Comparison of ENCODE assay signal across 8 cellular contexts in the genomic region with DNA sequence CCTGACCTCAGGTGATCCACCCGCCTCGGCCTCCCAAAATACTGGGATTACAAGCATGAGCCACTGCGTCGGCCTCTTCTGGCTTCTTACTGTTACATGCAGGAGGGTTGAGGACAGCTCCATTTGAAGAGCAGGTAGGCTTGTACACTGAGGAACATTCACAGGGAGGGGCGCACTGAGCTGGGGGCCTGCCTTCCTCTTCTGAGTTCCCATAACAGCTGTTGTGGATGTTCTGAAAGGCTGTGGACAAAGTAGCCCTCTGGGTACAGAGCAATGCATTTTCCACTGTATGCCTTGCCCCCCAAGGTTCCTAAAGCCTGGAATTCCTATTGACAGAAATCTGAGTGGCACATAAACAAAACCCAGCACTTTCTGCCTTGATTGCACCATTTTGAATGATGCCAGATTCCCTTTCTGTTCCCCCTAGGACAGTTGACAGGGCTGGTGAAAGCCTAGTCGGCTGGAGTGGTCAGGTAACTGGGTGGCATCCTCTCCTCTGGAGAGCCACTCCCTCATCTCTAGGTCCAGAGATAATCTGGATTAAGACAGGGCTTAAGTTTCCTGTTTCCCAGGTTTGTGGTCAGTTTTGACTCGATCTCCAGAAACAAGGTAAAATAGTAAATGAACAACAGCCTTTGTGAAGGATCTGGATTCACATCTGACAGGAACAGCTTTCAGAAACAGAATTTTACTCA. TPM values are rescaled to one million over a fixed set of nuclear protein-coding genes. Genes with fewer than 3 reads are reported as not detected.
A peak's percentile ranks its signal among the peaks of the same experiment; 100 is the strongest.
DNase-seq lines count a peak whose midpoint lies in the region; ATAC-seq, FAIRE-seq and TF ChIP-seq lines count a peak whose summit lies in the region.

No MANE protein-coding gene starts in this region.

- H3K9me3 ChIP-seq in HepG2 (ENCODE audit: low read length) (no peaks in the 10 kb centered on the region), right lobe of liver (no peaks in the 10 kb centered on the region)

- in situ Hi-C loops in HepG2 (cut with HindIII; ENCODE audit: extremely low pct_ligation_motif_present, low pct_unique_long_range_greater_than_20kb) = loop anchor here (10.0 kb wide), 1 partner anchor 269 kb away; no protein-coding TSS in a partner anchor

- H3K79me2 ChIP-seq in HepG2 (ENCODE audit: insufficient read depth, low read length) = no peaks in the 10 kb centered on the region

- no peak for TF ChIP-seq EP300 in HepG2 (IDR thresholded peaks at IDR 0.05; ENCODE audit: low read depth in 2 of 2, low read length in 2 of 2)
- no peak for TF ChIP-seq EP300 in HepG2 (CRISPR knock-in tag; IDR thresholded peaks at IDR 0.05; ENCODE audit: borderline replicate concordance)

- H3K4me1 Mint-ChIP-seq in activated naive CD8-positive, alpha-beta T cell treated with anti-CD3 and anti-CD28 coated beads, Interleukin-2, amount 50 U/mL, for 24 hours = peaks cover 35% of the 10 kb centered on the region
- H3K4me1 Mint-ChIP-seq in mesothelial cell of epicardium = peaks cover 23% of the 10 kb centered on the region

- H3K4me2 ChIP-seq in HepG2 (ENCODE audit: low read depth, low read length) = peak overlapping the region; percentile 71; the same call in 1 of the 2 replicates

- TF ChIP-seq CTCF in HepG2 (CRISPR knock-in tag; IDR thresholded peaks at IDR 0.05) (no peak), right lobe of liver (IDR thresholded peaks at IDR 0.05) (no peak), mesothelial cell of epicardium (IDR thresholded peaks at IDR 0.05; ENCODE audit: unreplicated experiment) (no peak)

- H3K27me3 Mint-ChIP-seq in activated naive CD8-positive, alpha-beta T cell treated with anti-CD3 and anti-CD28 coated beads, Interleukin-2, amount 50 U/mL, for 24 hours = no peaks in the 10 kb centered on the region
- no peaks in the 10 kb centered on the region for H3K27me3 Mint-ChIP-seq in mesothelial cell of epicardium (ENCODE audit: low read depth)

- H3K4me1 ChIP-seq in HepG2 (ENCODE audit: insufficient read depth, low read length) = peaks cover 43% of the 10 kb centered on the region
- H3K4me1 ChIP-seq in right lobe of liver = peaks cover 0 to 16% (median 0%) of the 10 kb centered on the region in 4 donors

- POLR2A ChIA-PET in HepG2 (lab: Yijun Ruan, JAX) = interaction anchor here (1.3 to 2.2 kb wide), 2 partner anchors 11 to 41 kb away, joined by 4 to 13 read pairs; a partner anchor contains a TSS

- DNase-seq in HepG2 (ENCODE audit: low spot score) (no peak), right lobe of liver (no peak), mesothelial cell of epicardium (ENCODE audit: low spot score in 2 of 2, unreplicated experiment in 2 of 2) (peak in 1 of 2 experiments; percentile 31), NCI-H510A (lab: John Stamatoyannopoulos, UW) (no peak)
- DNase-seq in activated naive CD8-positive, alpha-beta T cell treated with anti-CD3 and anti-CD28 coated beads, Interleukin-2, amount 50 U/mL, for 24 hours = no peak

- peaks cover 6 to 23% of the 10 kb centered on the region in 2 experiments; a peak in 4 of 5 replicates for H3K36me3 ChIP-seq in HepG2 (replicated peaks in 1 of 2; ENCODE audit: control insufficient read depth in 1 of 2, insufficient read depth in 2 of 2, low read length in 2 of 2)
- peaks cover 0 to 24% (median 13%) of the 10 kb centered on the region in 4 donors for H3K36me3 ChIP-seq in right lobe of liver

- H3K27me3 ChIP-seq in HepG2 (ENCODE audit: control insufficient read depth in 1 of 2, insufficient read depth in 2 of 2, low read length in 2 of 2) (no peaks in the 10 kb centered on the region), right lobe of liver (no peaks in the 10 kb centered on the region)

- H3K36me3 Mint-ChIP-seq in activated naive CD8-positive, alpha-beta T cell treated with anti-CD3 and anti-CD28 coated beads, Interleukin-2, amount 50 U/mL, for 24 hours (ENCODE audit: low read depth) = peaks cover 36% of the 10 kb centered on the region
- peaks cover 13% of the 10 kb centered on the region for H3K36me3 Mint-ChIP-seq in mesothelial cell of epicardium

- BruUV-seq in HepG2 (replicated peaks; lab: Mats Ljungman, UMichigan) = TSS peak; percentile 89

- CTCF ChIA-PET in HepG2 (lab: Yijun Ruan, JAX; ENCODE audit: low intra/inter-chr PET ratio, low total read pairs) = no interaction called here

- H3K9me3 Mint-ChIP-seq in activated naive CD8-positive, alpha-beta T cell treated with anti-CD3 and anti-CD28 coated beads, Interleukin-2, amount 50 U/mL, for 24 hours = no peaks in the 10 kb centered on the region
- no peaks in the 10 kb centered on the region for H3K9me3 Mint-ChIP-seq in mesothelial cell of epicardium

- ATAC-seq in HepG2 = no peak
- no peak for ATAC-seq in right lobe of liver
- ATAC-seq in activated naive CD8-positive, alpha-beta T cell treated with anti-CD3 and anti-CD28 coated beads, Interleukin-2, amount 50 U/mL, for 24 hours = no peak
- no peak for ATAC-seq in GM18907 (IDR thresholded peaks at IDR 0.05; ENCODE audit: unreplicated experiment)
- ATAC-seq in GM19023 (IDR thresholded peaks at IDR 0.05; ENCODE audit: unreplicated experiment) = no peak
- ATAC-seq in HG02981 (IDR thresholded peaks at IDR 0.05; ENCODE audit: unreplicated experiment) = no peak

- WGBS in HepG2 (ENCODE audit: low lambda C conversion rate) = 82% methylated on average over 7 of the region's 7 CpGs
- WGBS in right lobe of liver (ENCODE audit: insufficient coverage, low coverage, low lambda C conversion rate, missing lambda C conversion rate) = 92% methylated on average over 5 of the region's 7 CpGs

- no peaks in the 10 kb centered on the region for H4K20me1 ChIP-seq in HepG2 (ENCODE audit: insufficient read depth, low read length)

- TF ChIP-seq POLR2A in HepG2 (IDR thresholded peaks at IDR 0.05; ENCODE audit: insufficient read depth in 1 of 2, low read depth in 2 of 2, low read length in 2 of 2) (no peak), right lobe of liver (IDR thresholded peaks at IDR 0.05) (no peak)

- FAIRE-seq in HepG2 (lab: Jason Lieb, UNC) = no peak

- intact Hi-C loops in HepG2 (cut with micrococcal nuclease; ENCODE audit: unreplicated experiment) (no loop called here), right lobe of liver (cut with DNase I) (no loop called here)

- H3K4me3 ChIP-seq in HepG2 (replicated peaks in 1 of 3; ENCODE audit: insufficient read depth in 1 of 3, low read depth in 2 of 3, low read length in 3 of 3) = no peak overlapping the region
- no peak overlapping the region for H3K4me3 ChIP-seq in right lobe of liver

- H2AFZ ChIP-seq in HepG2 (ENCODE audit: low read length) = no peak overlapping the region

- H3K9ac ChIP-seq in HepG2 (ENCODE audit: insufficient read depth, low read depth, low read length) = no peak overlapping the region

- peak overlapping the region; percentile 61 for H3K4me3 Mint-ChIP-seq in activated naive CD8-positive, alpha-beta T cell treated with anti-CD3 and anti-CD28 coated beads, Interleukin-2, amount 50 U/mL, for 24 hours
- H3K4me3 Mint-ChIP-seq in mesothelial cell of epicardium = peak overlapping the region; percentile 61

- TF ChIP-seq RAD21 in HepG2 (CRISPR knock-in tag; IDR thresholded peaks at IDR 0.05) = no peak

- H3K27ac Mint-ChIP-seq in activated naive CD8-positive, alpha-beta T cell treated with anti-CD3 and anti-CD28 coated beads, Interleukin-2, amount 50 U/mL, for 24 hours = peak overlapping the region; percentile 41
- H3K27ac Mint-ChIP-seq in mesothelial cell of epicardium = peak overlapping the region; percentile 41

- peak overlapping the region; percentile 51 for H3K27ac ChIP-seq in HepG2 (ENCODE audit: extremely low read length, insufficient read depth, low read length)
- no peak overlapping the region for H3K27ac ChIP-seq in right lobe of liver

RNA-seq across cellular contexts. Expression of a gene that starts 1.4 kb away (rescaled TPM):
- total RNA-seq in HepG2 (2016; rRNA removed; fragmentation: Illumina TruSeq; extraction: Trizol) (2.5 and 3.9 TPM in 2 replicates), right lobe of liver (under 1 TPM; 0.37 to 0.90 (median 0.48) TPM), mesothelial cell of epicardium (4.5 to 4.8 TPM (median 4.6 TPM) in 3 replicates)
- 0.71 TPM in 2 replicates for total RNA-seq in HepG2 (2016; cell fraction: cytosol; rRNA removed; fragmentation: Illumina TruSeq; extraction: Trizol; ENCODE audit: low read depth)
- 2.2 and 3.5 TPM in 2 replicates for total RNA-seq in HepG2 (2016; cell fraction: insoluble cytoplasmic fraction; rRNA removed; fragmentation: Illumina TruSeq; extraction: Trizol)
- total RNA-seq in HepG2 (2016; cell fraction: membrane; rRNA removed; fragmentation: Illumina TruSeq; extraction: Trizol) = 2.5 and 3.2 TPM in 2 replicates
- total RNA-seq in HepG2 (2016; cell fraction: nucleus; rRNA removed; fragmentation: Illumina TruSeq; extraction: Trizol) = 4.4 and 5.2 TPM in 2 replicates
- polyA plus RNA-seq in HepG2 (2011; rRNA removed) = 1.1 and 1.4 TPM in 2 replicates
- 1.0 and 1.1 TPM in 2 replicates for polyA plus RNA-seq in HepG2 (2011; cell fraction: cytosol; rRNA removed)
- polyA plus RNA-seq in HepG2 (2011; cell fraction: nucleus; rRNA removed) = 3.4 and 3.9 TPM in 2 replicates
- 2.0 and 2.1 TPM in 2 replicates for polyA plus RNA-seq in HepG2 (2012)
- polyA plus RNA-seq in HepG2 (2016; cell fraction: cytosol; fragmentation: Illumina TruSeq; extraction: Trizol; ENCODE audit: low read depth) = 0.42 and 0.75 TPM in 2 replicates
- polyA plus RNA-seq in HepG2 (2016; cell fraction: insoluble cytoplasmic fraction; fragmentation: Illumina TruSeq; extraction: Trizol; ENCODE audit: low read depth) = 2.5 and 3.0 TPM in 2 replicates
- polyA plus RNA-seq in HepG2 (2016; cell fraction: membrane; fragmentation: Illumina TruSeq; extraction: Trizol; ENCODE audit: low read depth) = 1.6 and 1.9 TPM in 2 replicates
- polyA plus RNA-seq in HepG2 (2016; cell fraction: nucleus; fragmentation: Illumina TruSeq; extraction: Trizol; ENCODE audit: insufficient read depth, low read depth) = 8.0 and 8.4 TPM in 2 replicates
- 0.37 and 4.7 TPM in 2 replicates for polyA minus RNA-seq in HepG2 (2011; rRNA and poly(A)+ RNA removed; ENCODE audit: low replicate concordance)
- 1.1 and 1.7 TPM in 2 replicates for polyA minus RNA-seq in HepG2 (2011; cell fraction: cytosol; rRNA and poly(A)+ RNA removed)
- polyA minus RNA-seq in HepG2 (2011; cell fraction: nucleus; rRNA and poly(A)+ RNA removed) = 2.4 and 2.6 TPM in 2 replicates

RNA-seq across cellular contexts. Expression of a gene that starts 41.1 kb away (rescaled TPM):
- total RNA-seq in HepG2 (2016; rRNA removed; fragmentation: Illumina TruSeq; extraction: Trizol) = 152 and 233 TPM in 2 replicates
- total RNA-seq in HepG2 (2016; cell fraction: cytosol; rRNA removed; fragmentation: Illumina TruSeq; extraction: Trizol; ENCODE audit: low read depth) = 29.1 and 33.4 TPM in 2 replicates
- 171 and 231 TPM in 2 replicates for total RNA-seq in HepG2 (2016; cell fraction: insoluble cytoplasmic fraction; rRNA removed; fragmentation: Illumina TruSeq; extraction: Trizol)
- total RNA-seq in HepG2 (2016; cell fraction: membrane; rRNA removed; fragmentation: Illumina TruSeq; extraction: Trizol) = 55.8 and 64.2 TPM in 2 replicates
- 97.0 and 99.3 TPM in 2 replicates for total RNA-seq in HepG2 (2016; cell fraction: nucleus; rRNA removed; fragmentation: Illumina TruSeq; extraction: Trizol)
- 64.2 and 69.8 TPM in 2 replicates for polyA plus RNA-seq in HepG2 (2011; rRNA removed)
- polyA plus RNA-seq in HepG2 (2011; cell fraction: cytosol; rRNA removed) = 43.9 and 49.0 TPM in 2 replicates
- 28.9 and 39.9 TPM in 2 replicates for polyA plus RNA-seq in HepG2 (2011; cell fraction: nucleus; rRNA removed)
- polyA plus RNA-seq in HepG2 (2012) = 87.5 and 91.8 TPM in 2 replicates
- polyA plus RNA-seq in HepG2 (2016; cell fraction: cytosol; fragmentation: Illumina TruSeq; extraction: Trizol; ENCODE audit: low read depth) = 21.5 TPM in 2 replicates
- polyA plus RNA-seq in HepG2 (2016; cell fraction: insoluble cytoplasmic fraction; fragmentation: Illumina TruSeq; extraction: Trizol; ENCODE audit: low read depth) = 239 and 241 TPM in 2 replicates
- polyA plus RNA-seq in HepG2 (2016; cell fraction: membrane; fragmentation: Illumina TruSeq; extraction: Trizol; ENCODE audit: low read depth) = 30.8 and 34.3 TPM in 2 replicates
- 123 and 137 TPM in 2 replicates for polyA plus RNA-seq in HepG2 (2016; cell fraction: nucleus; fragmentation: Illumina TruSeq; extraction: Trizol; ENCODE audit: insufficient read depth, low read depth)
- polyA minus RNA-seq in HepG2 (2011; rRNA and poly(A)+ RNA removed; ENCODE audit: low replicate concordance) = 77.9 and 189 TPM in 2 replicates
- polyA minus RNA-seq in HepG2 (2011; cell fraction: cytosol; rRNA and poly(A)+ RNA removed) = 61.4 and 62.0 TPM in 2 replicates
- 91.0 and 95.6 TPM in 2 replicates for polyA minus RNA-seq in HepG2 (2011; cell fraction: nucleus; rRNA and poly(A)+ RNA removed)
- 10 to 100 TPM; 45.7 to 61.3 (median 51.6) TPM for total RNA-seq in right lobe of liver
- 90.5 to 95.0 TPM (median 94.9 TPM) in 3 replicates for total RNA-seq in mesothelial cell of epicardium
